ENCODE assay signal across 8 cellular contexts in the genomic region with DNA sequence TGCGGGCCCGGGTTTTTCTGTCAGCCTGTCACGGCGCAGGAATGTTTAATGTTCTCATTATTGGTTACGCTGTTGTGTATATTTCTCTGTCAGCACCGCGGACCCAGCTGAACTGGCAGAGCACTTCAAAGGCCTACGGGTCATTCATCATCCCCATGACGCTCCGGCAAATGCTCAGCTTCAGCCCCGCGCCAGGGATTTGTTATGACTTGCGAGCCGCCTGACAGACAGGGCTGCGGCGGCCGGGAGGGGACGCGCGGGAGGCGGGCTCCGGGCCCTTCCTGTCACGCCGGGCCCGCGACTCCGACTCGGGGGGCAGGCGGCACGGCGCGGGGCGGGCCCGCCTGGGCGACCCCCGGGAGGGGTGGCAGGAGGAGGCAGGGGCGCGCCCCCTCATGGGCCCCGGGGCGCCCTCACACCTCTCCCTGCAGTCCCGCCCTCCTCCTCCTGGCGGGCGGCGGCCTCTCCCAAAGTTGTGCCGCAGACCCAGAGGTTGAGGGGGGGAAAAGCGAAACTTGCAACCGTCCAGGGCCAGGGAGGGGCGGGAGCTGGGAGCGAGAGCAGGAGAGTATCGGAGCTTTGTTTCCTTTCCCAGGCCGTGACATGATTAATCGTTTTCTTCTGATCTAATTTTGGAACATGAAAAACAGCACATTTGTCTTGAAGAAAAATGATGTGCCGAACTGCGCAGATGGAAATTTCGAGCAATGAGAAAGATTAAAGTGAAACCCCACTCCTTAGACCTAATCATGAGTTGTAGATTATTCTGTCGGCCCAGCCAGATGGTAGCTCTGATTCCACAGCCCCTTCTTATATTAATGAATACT. TPM values are rescaled to one million over a fixed set of nuclear protein-coding genes. Genes with fewer than 3 reads are reported as not detected.
DNase-seq lines count a peak whose midpoint lies in the region; ATAC-seq, FAIRE-seq and TF ChIP-seq lines count a peak whose summit lies in the region.

No MANE protein-coding gene starts in this region.

- no peaks in the 10 kb centered on the region for H3K27me3 ChIP-seq in colonic mucosa

- peak overlapping the region; percentile 32 for H3K27ac Mint-ChIP-seq in activated CD4-positive, alpha-beta T cell treated with anti-CD3 and anti-CD28 coated beads, Interleukin-2, amount 10 ng/mL, durations not matched to agents 7 days and 5 days

- intact Hi-C loops in colonic mucosa (cut with DNase I) = loop anchor here (5.0 kb wide), 1 partner anchor 97 kb away; no protein-coding TSS in a partner anchor

- CTCF ChIA-PET in activated CD4-positive, alpha-beta T cell treated with anti-CD3 and anti-CD28 coated beads, Interleukin-2, amount 10 ng/mL, durations not matched to agents 7 days and 5 days (lab: Charles Lee) = interaction anchor here (1.5 to 1.8 kb wide), 2 partner anchors 10 to 20 kb away, joined by 3 to 6 read pairs; no protein-coding TSS in a partner anchor

- no peaks in the 10 kb centered on the region for H3K36me3 Mint-ChIP-seq in activated CD4-positive, alpha-beta T cell treated with anti-CD3 and anti-CD28 coated beads, Interleukin-2, amount 10 ng/mL, durations not matched to agents 7 days and 5 days (ENCODE audit: low read depth)

- H3K9me3 ChIP-seq in colonic mucosa = no peaks in the 10 kb centered on the region

- TF ChIP-seq POLR2A in GM12892 (IDR thresholded peaks at IDR 0.05; ENCODE audit: low read depth, low read length) = no peak

- peaks cover 4% of the 10 kb centered on the region for H3K4me1 Mint-ChIP-seq in activated CD4-positive, alpha-beta T cell treated with anti-CD3 and anti-CD28 coated beads, Interleukin-2, amount 10 ng/mL, durations not matched to agents 7 days and 5 days

- peak; percentile 74 for ATAC-seq in HG02973 (IDR thresholded peaks at IDR 0.05; ENCODE audit: unreplicated experiment)
- ATAC-seq in GM21619 (IDR thresholded peaks at IDR 0.05; ENCODE audit: unreplicated experiment) = no peak

- FAIRE-seq in GM12892 (lab: Jason Lieb, UNC) = peak; percentile 40

- H3K27ac ChIP-seq in colonic mucosa = peak overlapping the region; percentile 26

- H3K27me3 Mint-ChIP-seq in activated CD4-positive, alpha-beta T cell treated with anti-CD3 and anti-CD28 coated beads, Interleukin-2, amount 10 ng/mL, durations not matched to agents 7 days and 5 days = peaks cover 14% of the 10 kb centered on the region

- peaks cover 2% of the 10 kb centered on the region for H3K9me3 Mint-ChIP-seq in activated CD4-positive, alpha-beta T cell treated with anti-CD3 and anti-CD28 coated beads, Interleukin-2, amount 10 ng/mL, durations not matched to agents 7 days and 5 days

- H3K4me3 Mint-ChIP-seq in activated CD4-positive, alpha-beta T cell treated with anti-CD3 and anti-CD28 coated beads, Interleukin-2, amount 10 ng/mL, durations not matched to agents 7 days and 5 days = peak overlapping the region; percentile 66

- H3K36me3 ChIP-seq in colonic mucosa = no peaks in the 10 kb centered on the region

- POLR2A ChIA-PET in activated CD4-positive, alpha-beta T cell treated with anti-CD3 and anti-CD28 coated beads, Interleukin-2, amount 10 ng/mL, durations not matched to agents 7 days and 5 days (lab: Charles Lee) = no interaction called here

- no peak for TF ChIP-seq CTCF in colonic mucosa (IDR thresholded peaks at IDR 0.05)

- peak overlapping the region; percentile 59 for H3K4me3 ChIP-seq in colonic mucosa

- DNase-seq in GM12892 (ENCODE audit: insufficient read length) (peak; percentile 39), NCI-H2227 (lab: John Stamatoyannopoulos, UW; ENCODE audit: unreplicated experiment) (peak; percentile 59), colonic mucosa (peak; percentile 74), left kidney (ENCODE audit: low read depth, low spot score) (peak; percentile 98)
- DNase-seq in activated CD4-positive, alpha-beta T cell treated with anti-CD3 and anti-CD28 coated beads, Interleukin-2, amount 10 ng/mL, durations not matched to agents 7 days and 5 days = peak; percentile 59
- peak; percentile 85 for DNase-seq in stimulated activated CD4-positive, alpha-beta T cell treated with anti-CD3 and anti-CD28 coated beads, Interleukin-1b, Interleukin-23, amount 100 ng/mL, for 48 hours

- H3K4me1 ChIP-seq in colonic mucosa = no peaks in the 10 kb centered on the region

- H3K9ac ChIP-seq in colonic mucosa (ENCODE audit: low read depth in 2 of 2, low read length in 2 of 2) = peak overlapping the region; percentile 59 to 77

RNA-seq across cellular contexts. Expression of a gene that starts 59.3 kb away (rescaled TPM):
- 10.5 TPM for polyA plus RNA-seq in GM12892 (2012; ENCODE audit: missing spikeins)
- total RNA-seq in activated CD4-positive, alpha-beta T cell treated with anti-CD3 and anti-CD28 coated beads, Interleukin-2, amount 10 ng/mL, durations not matched to agents 7 days and 5 days = 10 to 100 TPM; 27.3 to 44.7 TPM
- 100 to 1,000 TPM in 1 of 2 donors, 10 to 100 TPM in 1; 62.6 to 117 TPM for total RNA-seq in colonic mucosa

Comparison
In these comparisons a context has a peak if more than half of its experiments do, and no peak if none do; other contexts are left out.
1. DNase-seq: peak in every context shown above with its lines; median percentile 98 in left kidney; 85 in stimulated activated CD4-positive, alpha-beta T cell treated with anti-CD3 and anti-CD28 coated beads, Interleukin-1b, Interleukin-23, amount 100 ng/mL, for 48 hours; 74 in colonic mucosa; 59 in NCI-H2227; 59 in activated CD4-positive, alpha-beta T cell treated with anti-CD3 and anti-CD28 coated beads, Interleukin-2, amount 10 ng/mL, durations not matched to agents 7 days and 5 days; 39 in GM12892.